ENCODE assay signal across 2 cellular contexts in genomic region chr19:46422344-46422743, GRCh38.
TF ChIP-seq lines count a peak whose summit lies in the region.

No MANE protein-coding gene starts in this region.

TF ChIP-seq in HepG2, 621 proteins besides CTCF, POLR2A, EP300 and RAD21:
- no peak for TF ChIP-seq CEBPZ (IDR thresholded peaks at IDR 0.05; ENCODE audit: low read length)
- TF ChIP-seq ATF7 (IDR thresholded peaks at IDR 0.05), result no peak
- TF ChIP-seq ATF7 (CRISPR knock-in tag; IDR thresholded peaks at IDR 0.05), result no peak
- no peak for TF ChIP-seq NR2F2 (IDR thresholded peaks at IDR 0.05; ENCODE audit: borderline replicate concordance, low read depth)
- no peak for TF ChIP-seq ZBTB20 (CRISPR knock-in tag; IDR thresholded peaks at IDR 0.05; ENCODE audit: borderline replicate concordance, low read depth)
- no peak for TF ChIP-seq ZBTB2 (CRISPR knock-in tag; IDR thresholded peaks at IDR 0.05; ENCODE audit: low read depth)
- TF ChIP-seq ZNF768 (CRISPR knock-in tag; IDR thresholded peaks at IDR 0.05), result peak; percentile 88
- TF ChIP-seq KDM2A (CRISPR knock-in tag; IDR thresholded peaks at IDR 0.05; ENCODE audit: borderline replicate concordance, low read depth), result no peak
- TF ChIP-seq MLX (CRISPR knock-in tag; IDR thresholded peaks at IDR 0.05), result no peak
- TF ChIP-seq FOXK1 (CRISPR knock-in tag; IDR thresholded peaks at IDR 0.05; ENCODE audit: borderline replicate concordance, low read depth), result no peak
- TF ChIP-seq SP1 (IDR thresholded peaks at IDR 0.05), result no peak
- TF ChIP-seq SP1 (CRISPR knock-in tag; IDR thresholded peaks at IDR 0.05), result no peak
- no peak for TF ChIP-seq LBX2 (CRISPR knock-in tag; IDR thresholded peaks at IDR 0.05; ENCODE audit: borderline replicate concordance)
- no peak for TF ChIP-seq SRF (IDR thresholded peaks at IDR 0.05; ENCODE audit: low read depth, low read length)
- peak; percentile 44 for TF ChIP-seq MNT (IDR thresholded peaks at IDR 0.05)
- peak; percentile 52; the same call in 1 of the 2 replicates for TF ChIP-seq ZMYM3 (CRISPR knock-in tag; IDR thresholded peaks at IDR 0.05)

TF ChIP-seq in K562, 482 proteins besides CTCF, POLR2A, EP300 and RAD21:
- TF ChIP-seq KDM1A (IDR thresholded peaks at IDR 0.05) (peak; percentile 30 to 37; a peak in 1 of 4 replicates), ZFP36 (IDR thresholded peaks at IDR 0.05; ENCODE audit: low read depth, low read length, partially characterized antibody) (peak; percentile 63), BCOR (IDR thresholded peaks at IDR 0.05) (peak; percentile 79), CHD4 (IDR thresholded peaks at IDR 0.05; ENCODE audit: insufficient read depth, insufficient replicate concordance, low read depth, low read length, poor library complexity, severe bottlenecking) (no peak), GTF3C2 (IDR thresholded peaks at IDR 0.05; ENCODE audit: borderline replicate concordance, extremely low read depth, insufficient read length) (no peak), MCM3 (IDR thresholded peaks at IDR 0.05) (no peak), SNRNP70 (optimal IDR thresholded peaks at IDR 0.05; ENCODE audit: low read depth, low read length) (no peak), RBM25 (IDR thresholded peaks at IDR 0.05; ENCODE audit: low read depth, low read length, severe bottlenecking) (peak; percentile 73)
TF ChIP-seq in K562: peak in this region for 4.
